10 cellular contexts compared by ENCODE assay signal in the genomic region with DNA sequence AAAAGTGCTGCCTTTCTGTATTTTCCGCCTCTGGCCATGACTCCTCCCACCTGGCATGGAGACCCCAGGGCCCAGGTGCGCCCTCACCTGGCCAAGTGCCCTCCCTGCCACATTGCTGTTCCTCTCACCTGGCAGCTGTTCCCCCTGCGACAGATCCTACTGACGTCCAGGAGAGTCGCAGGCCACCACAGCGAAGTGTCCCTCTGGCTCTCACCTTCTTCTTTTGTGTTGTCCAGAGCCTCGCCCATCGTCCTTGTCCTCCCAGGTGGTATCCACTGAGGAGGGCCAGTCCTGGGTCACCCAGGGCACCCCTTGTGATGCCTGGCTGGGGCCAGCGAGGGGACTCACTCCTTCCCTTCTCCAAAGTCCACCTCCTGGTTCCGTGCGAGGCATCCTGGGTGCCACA. TPM values are rescaled to one million over a fixed set of nuclear protein-coding genes. Genes with fewer than 3 reads are reported as not detected.
DNase-seq lines count a peak whose midpoint lies in the region; ATAC-seq and TF ChIP-seq lines count a peak whose summit lies in the region.
"Had no signal": no experiment of that assay in that cellular context is flagged by ENCODE, and none has a peak within 500 bp of the region (broad histone marks: within the 10 kb centered on the region; RNA-seq: fewer than 3 reads in every experiment).

No MANE protein-coding gene starts in this region.

- ATAC-seq in activated CD8-positive, alpha-beta memory T cell treated with anti-CD3 and anti-CD28 coated beads, Interleukin-2, amount 10 ng/mL, durations not matched to agents 7 days and 5 days: no peak
- ATAC-seq in HG03175 (IDR thresholded peaks at IDR 0.05; ENCODE audit: unreplicated experiment): no peak
- no peak for ATAC-seq in HG03571 (IDR thresholded peaks at IDR 0.05; ENCODE audit: unreplicated experiment)
- ATAC-seq in HG03520 (IDR thresholded peaks at IDR 0.05; ENCODE audit: unreplicated experiment): no peak

- intact Hi-C loops in left ventricle myocardium inferior (cut with micrococcal nuclease): no loop called here

- H3K9me3 Mint-ChIP-seq in activated CD8-positive, alpha-beta memory T cell treated with anti-CD3 and anti-CD28 coated beads, Interleukin-2, amount 10 ng/mL, durations not matched to agents 7 days and 5 days (ENCODE audit: low read depth): no peaks in the 10 kb centered on the region

- no peak overlapping the region for H3K27ac ChIP-seq in left ventricle myocardium inferior (replicated peaks)
- H3K27ac ChIP-seq: SJSA1 had no signal

- H3K4me3 ChIP-seq in left ventricle myocardium inferior: no peak overlapping the region
- H3K4me3 ChIP-seq: lung, SJSA1 had no signal

- peaks cover 44% of the 10 kb centered on the region for H3K4me1 ChIP-seq in left ventricle myocardium inferior

- peaks cover 43% of the 10 kb centered on the region for H3K27me3 Mint-ChIP-seq in activated CD8-positive, alpha-beta memory T cell treated with anti-CD3 and anti-CD28 coated beads, Interleukin-2, amount 10 ng/mL, durations not matched to agents 7 days and 5 days

- H3K4me3 Mint-ChIP-seq in activated CD8-positive, alpha-beta memory T cell treated with anti-CD3 and anti-CD28 coated beads, Interleukin-2, amount 10 ng/mL, durations not matched to agents 7 days and 5 days: no peak overlapping the region

- H3K27ac Mint-ChIP-seq in activated CD8-positive, alpha-beta memory T cell treated with anti-CD3 and anti-CD28 coated beads, Interleukin-2, amount 10 ng/mL, durations not matched to agents 7 days and 5 days: no peak overlapping the region

- peaks cover 7% of the 10 kb centered on the region for H3K4me1 Mint-ChIP-seq in activated CD8-positive, alpha-beta memory T cell treated with anti-CD3 and anti-CD28 coated beads, Interleukin-2, amount 10 ng/mL, durations not matched to agents 7 days and 5 days

- peak; percentile 71 for DNase-seq in NCI-H146 (lab: John Stamatoyannopoulos, UW)
- DNase-seq in activated CD8-positive, alpha-beta memory T cell treated with anti-CD3 and anti-CD28 coated beads, Interleukin-2, amount 10 ng/mL, durations not matched to agents 7 days and 5 days: peak; percentile 59
- peak; percentile 22 for DNase-seq in left ventricle myocardium inferior
- peak; percentile 33 for DNase-seq in stimulated activated CD8-positive, alpha-beta memory T cell treated with anti-CD3 and anti-CD28 coated beads, Interleukin-4, amount 100 ng/mL, for 24 hours (ENCODE audit: low read depth)

- no peaks in the 10 kb centered on the region for H3K36me3 ChIP-seq in left ventricle myocardium inferior
- H3K36me3 ChIP-seq: SJSA1 had no signal

- TF ChIP-seq CTCF in GM12874 (IDR thresholded peaks at IDR 0.05; ENCODE audit: insufficient read depth, low read depth, low read length) (peak; percentile 69), left ventricle myocardium inferior (IDR thresholded peaks at IDR 0.05; ENCODE audit: borderline replicate concordance) (peak; percentile 19)

- no peaks in the 10 kb centered on the region for H3K36me3 Mint-ChIP-seq in activated CD8-positive, alpha-beta memory T cell treated with anti-CD3 and anti-CD28 coated beads, Interleukin-2, amount 10 ng/mL, durations not matched to agents 7 days and 5 days

- H3K27me3 ChIP-seq in left ventricle myocardium inferior (ENCODE audit: low read depth): peaks cover 22% of the 10 kb centered on the region

- CTCF ChIA-PET in activated CD8-positive, alpha-beta memory T cell treated with anti-CD3 and anti-CD28 coated beads, Interleukin-2, amount 10 ng/mL, durations not matched to agents 7 days and 5 days (lab: Charles Lee): interaction anchor here (1.1 to 3.4 kb wide), 7 partner anchors 10 to 156 kb away, joined by 3 to 27 read pairs (median 4); no protein-coding TSS in a partner anchor

- H3K9me3 ChIP-seq in left ventricle myocardium inferior (replicated peaks): no peaks in the 10 kb centered on the region
- H3K9me3 ChIP-seq: SJSA1 had no signal

RNA-seq across cellular contexts. Expression of a gene that starts 2.6 kb away (rescaled TPM):
- 1 to 10 TPM; 4.2 to 6.5 TPM for total RNA-seq in activated CD8-positive, alpha-beta memory T cell treated with anti-CD3 and anti-CD28 coated beads, Interleukin-2, amount 10 ng/mL, durations not matched to agents 7 days and 5 days
- total RNA-seq in left ventricle myocardium inferior: 3.7 TPM
